In genomic region chr11:10412266-10412665, GRCh38 we compare ENCODE assay signal across 16 cellular contexts. TPM values are rescaled to one million over a fixed set of nuclear protein-coding genes. Genes with fewer than 3 reads are reported as not detected.
DNase-seq lines count a peak whose midpoint lies in the region; ATAC-seq, FAIRE-seq and TF ChIP-seq lines count a peak whose summit lies in the region.
"Had no signal": no experiment of that assay in that cellular context is flagged by ENCODE, and none has a peak within 500 bp of the region (broad histone marks: within the 10 kb centered on the region; RNA-seq: fewer than 3 reads in every experiment).

No MANE protein-coding gene starts in this region.

- H3K4me2 ChIP-seq in K562 (ENCODE audit: insufficient read depth, low read length) (no peak overlapping the region), smooth muscle cell (no peak overlapping the region)

- TF ChIP-seq RAD21 in K562 (CRISPR knock-in tag; conservative IDR thresholded peaks at IDR 0.05 in 1 of 2, IDR thresholded peaks at IDR 0.05 in 1 of 2), result no peak

- TF ChIP-seq CTCF in K562 (IDR thresholded peaks at IDR 0.05 in 2 of 3, conservative IDR thresholded peaks at IDR 0.05 in 1 of 3; ENCODE audit: insufficient read depth in 2 of 3, low read depth in 1 of 3, low read length in 3 of 3) (no peak), esophagus squamous epithelium (IDR thresholded peaks at IDR 0.05) (no peak), smooth muscle cell (IDR thresholded peaks at IDR 0.05; ENCODE audit: borderline replicate concordance, insufficient read depth, poor library complexity, severe bottlenecking) (no peak)

- no peaks in the 10 kb centered on the region for H3K27me3 ChIP-seq in K562 (ENCODE audit: control insufficient read depth in 2 of 2, insufficient read depth in 2 of 2, low read length in 2 of 2)
- H3K27me3 ChIP-seq in esophagus squamous epithelium, result no peaks in the 10 kb centered on the region
- H3K27me3 ChIP-seq in smooth muscle cell (ENCODE audit: low read depth), result no peaks in the 10 kb centered on the region
- no peaks in the 10 kb centered on the region for H3K27me3 ChIP-seq in MG63

- no peak overlapping the region for H3K27ac Mint-ChIP-seq in activated T-cell treated with anti-CD3 and anti-CD28 coated beads, Interleukin-2, amount 50 U/mL, for 72 hours
- H3K27ac Mint-ChIP-seq: CD4-positive, alpha-beta T cell; HFFc6 had no signal

- H3K36me3 ChIP-seq in K562 (ENCODE audit: control insufficient read depth, insufficient read depth, low read length), result no peaks in the 10 kb centered on the region
- no peaks in the 10 kb centered on the region for H3K36me3 ChIP-seq in esophagus squamous epithelium
- H3K36me3 ChIP-seq in smooth muscle cell (ENCODE audit: low read depth), result no peaks in the 10 kb centered on the region
- H3K36me3 ChIP-seq in MG63, result no peaks in the 10 kb centered on the region

- no peaks in the 10 kb centered on the region for H3K27me3 Mint-ChIP-seq in activated T-cell treated with anti-CD3 and anti-CD28 coated beads, Interleukin-2, amount 50 U/mL, for 4 hours (ENCODE audit: low read depth)
- peaks cover 27% of the 10 kb centered on the region for H3K27me3 Mint-ChIP-seq in activated T-cell treated with anti-CD3 and anti-CD28 coated beads, Interleukin-2, amount 50 U/mL, for 72 hours (ENCODE audit: low read depth)
- H3K27me3 Mint-ChIP-seq: CD4-positive, alpha-beta T cell had no signal

- BruUV-seq in K562 (replicated peaks; lab: Mats Ljungman, UMichigan), result no TSS peak

- intact Hi-C loops in K562 (cut with micrococcal nuclease) (loop anchor here (5.0 to 10.0 kb wide), 2 partner anchors 45 to 213 kb away; partner anchors contain the start of gene AMPD3), esophagus squamous epithelium (cut with DNase I) (loop anchor here (10.0 kb wide), 1 partner anchor 73 kb away; no protein-coding TSS in a partner anchor)

- no peaks in the 10 kb centered on the region for H3K36me3 Mint-ChIP-seq in activated T-cell treated with anti-CD3 and anti-CD28 coated beads, Interleukin-2, amount 50 U/mL, for 4 hours (ENCODE audit: insufficient read depth)
- H3K36me3 Mint-ChIP-seq in activated T-cell treated with anti-CD3 and anti-CD28 coated beads, Interleukin-2, amount 50 U/mL, for 72 hours (ENCODE audit: insufficient read depth in 2 of 2), result no peaks in the 10 kb centered on the region

- no peak for DNase-seq in activated T-cell treated with anti-CD3 and anti-CD28 coated beads, Interleukin-2, amount 50 U/mL, for 4 hours
- DNase-seq in activated T-cell treated with anti-CD3 and anti-CD28 coated beads, Interleukin-2, amount 50 U/mL, for 72 hours, result no peak
- DNase-seq in K562 (ENCODE audit: extremely low read depth in 1 of 4, low spot score in 3 of 4) (no peak), esophagus squamous epithelium (lab: John Stamatoyannopoulos, UW) (no peak), ecto neural progenitor cell (ENCODE audit: low spot score) (no peak), smooth muscle cell (lab: John Stamatoyannopoulos, UW; ENCODE audit: unreplicated experiment) (no peak), MG63 (no peak)
- DNase-seq: ACHN; C1 segment of cervical spinal cord; Calu3; CD4-positive, alpha-beta T cell; DMS 273 treated with DMSO at 0.1 percent for 48 hours; HCEC 1CT; HFFc6 had no signal

- ATAC-seq in activated T-cell treated with anti-CD3 and anti-CD28 coated beads, Interleukin-2, amount 50 U/mL, for 4 hours, result no peak
- no peak for ATAC-seq in activated T-cell treated with anti-CD3 and anti-CD28 coated beads, Interleukin-2, amount 50 U/mL, for 72 hours (replicated peaks in 1 of 2)
- no peak for ATAC-seq in K562

- H3K4me1 ChIP-seq in K562 (replicated peaks in 1 of 2; ENCODE audit: control insufficient read depth in 2 of 2, insufficient read depth in 2 of 2, low read length in 2 of 2), result peaks cover 16 to 20% of the 10 kb centered on the region in 2 experiments; a peak in 3 of 5 replicates
- H3K4me1 ChIP-seq in esophagus squamous epithelium, result peaks cover 6 to 71% (median 10%) of the 10 kb centered on the region in 3 donors
- H3K4me1 ChIP-seq in smooth muscle cell (ENCODE audit: low read depth), result no peaks in the 10 kb centered on the region

- no peaks in the 10 kb centered on the region for H3K9me1 ChIP-seq in K562 (ENCODE audit: control insufficient read depth, insufficient read depth, low read length)

- no peak for TF ChIP-seq EP300 in K562 (IDR thresholded peaks at IDR 0.05; ENCODE audit: low read length)

- H3K9me3 Mint-ChIP-seq in activated T-cell treated with anti-CD3 and anti-CD28 coated beads, Interleukin-2, amount 50 U/mL, for 4 hours, result no peaks in the 10 kb centered on the region
- H3K9me3 Mint-ChIP-seq in activated T-cell treated with anti-CD3 and anti-CD28 coated beads, Interleukin-2, amount 50 U/mL, for 72 hours, result no peaks in the 10 kb centered on the region
- H3K9me3 Mint-ChIP-seq: CD4-positive, alpha-beta T cell; HFFc6 had no signal

- H3K9me3 ChIP-seq in K562 (replicated peaks; ENCODE audit: control insufficient read depth, insufficient read depth, low read depth, low read length), result no peaks in the 10 kb centered on the region
- no peaks in the 10 kb centered on the region for H3K9me3 ChIP-seq in esophagus squamous epithelium
- no peaks in the 10 kb centered on the region for H3K9me3 ChIP-seq in smooth muscle cell (replicated peaks; ENCODE audit: low read depth)
- no peaks in the 10 kb centered on the region for H3K9me3 ChIP-seq in MG63

- H4K20me1 ChIP-seq in K562 (replicated peaks; ENCODE audit: control insufficient read depth, insufficient read depth, low read length) (no peaks in the 10 kb centered on the region), smooth muscle cell (ENCODE audit: low read depth) (no peaks in the 10 kb centered on the region)

- FAIRE-seq in K562 (lab: Jason Lieb, UNC), result no peak
- FAIRE-seq: GM18507, HTR-8/SVneo had no signal

- WGBS in K562 (ENCODE audit: insufficient coverage, low coverage, missing lambda C conversion rate), result 28% methylated on average over 3 of the region's 3 CpGs
- 63 to 86% methylated on average over 3 of the region's 3 CpGs for WGBS in esophagus squamous epithelium, 2 donors
- 90% methylated on average over 3 of the region's 3 CpGs for WGBS in smooth muscle cell (ENCODE audit: low lambda C conversion rate)

- TF ChIP-seq POLR2A in K562 (conservative IDR thresholded peaks at IDR 0.05) (no peak), esophagus squamous epithelium (IDR thresholded peaks at IDR 0.05) (no peak)

- H3K79me2 ChIP-seq in K562 (ENCODE audit: control insufficient read depth, insufficient read depth, low read length) (no peaks in the 10 kb centered on the region), smooth muscle cell (ENCODE audit: low read depth) (no peaks in the 10 kb centered on the region)

- peak overlapping the region; percentile 5 for H3K4me3 Mint-ChIP-seq in activated T-cell treated with anti-CD3 and anti-CD28 coated beads, Interleukin-2, amount 50 U/mL, for 4 hours
- H3K4me3 Mint-ChIP-seq in activated T-cell treated with anti-CD3 and anti-CD28 coated beads, Interleukin-2, amount 50 U/mL, for 72 hours, result no peak overlapping the region
- H3K4me3 Mint-ChIP-seq: CD4-positive, alpha-beta T cell; HFFc6 had no signal

- POLR2A ChIA-PET in K562 (lab: Yijun Ruan, JAX), result no interaction called here

- peaks cover 42% of the 10 kb centered on the region for H3K4me1 Mint-ChIP-seq in activated T-cell treated with anti-CD3 and anti-CD28 coated beads, Interleukin-2, amount 50 U/mL, for 4 hours (ENCODE audit: low read depth)
- H3K4me1 Mint-ChIP-seq in activated T-cell treated with anti-CD3 and anti-CD28 coated beads, Interleukin-2, amount 50 U/mL, for 72 hours (ENCODE audit: low read depth), result peaks cover 32% of the 10 kb centered on the region

- H3K4me3 ChIP-seq in K562 (no peak overlapping the region), esophagus squamous epithelium (no peak overlapping the region), smooth muscle cell (no peak overlapping the region), MG63 (no peak overlapping the region)

- H2AFZ ChIP-seq in K562 (ENCODE audit: low read depth, low read length) (no peak overlapping the region), smooth muscle cell (ENCODE audit: low read depth) (no peak overlapping the region)

- in situ Hi-C loops in K562 (cut with MboI), result no loop called here

- H3F3A ChIP-seq in smooth muscle cell (ENCODE audit: low read depth), result no peaks in the 10 kb centered on the region

- no peak overlapping the region for H3K27ac ChIP-seq in K562 (ENCODE audit: extremely low read depth, low read depth, low read length)
- H3K27ac ChIP-seq in esophagus squamous epithelium, result peak overlapping the region; percentile 28 to 74 (median 59)
- H3K27ac ChIP-seq in smooth muscle cell (ENCODE audit: low read depth), result no peak overlapping the region

- H3K9ac ChIP-seq in K562 (ENCODE audit: insufficient read depth in 1 of 2, low read depth in 2 of 2, low read length in 2 of 2) (no peak overlapping the region), smooth muscle cell (ENCODE audit: low read depth) (no peak overlapping the region)

- CTCF ChIA-PET in K562 (lab: Yijun Ruan, JAX; ENCODE audit: low intra/inter-chr PET ratio), result interaction anchor here (0.6 to 3.0 kb wide), 2 partner anchors 28 to 323 kb away, joined by 3 to 17 read pairs; no protein-coding TSS in a partner anchor

RNA-seq across cellular contexts. Expression of gene AMPD3, which starts 42.8 kb away (rescaled TPM):
- total RNA-seq in activated T-cell treated with anti-CD3 and anti-CD28 coated beads, Interleukin-2, amount 50 U/mL, for 4 hours, result 10 to 100 TPM in 1 of 3 donors, 1 to 10 TPM in 2; 7.9 to 11.2 (median 9.0) TPM
- total RNA-seq in activated T-cell treated with anti-CD3 and anti-CD28 coated beads, Interleukin-2, amount 50 U/mL, for 72 hours, result 10 to 100 TPM; 21.6 to 28.8 TPM
- total RNA-seq in K562 (2011; cell fraction: chromatin; rRNA removed; ENCODE audit: low replicate concordance), result 55.3 and 77.7 TPM in 2 replicates
- 41.2 and 45.5 TPM in 2 replicates for total RNA-seq in K562 (2011; cell fraction: nucleolus; rRNA removed)
- 42.5 and 52.8 TPM in 2 replicates for total RNA-seq in K562 (2011; cell fraction: nucleoplasm; rRNA removed)
- total RNA-seq in K562 (2014; rRNA removed) (11.2 and 14.2 TPM in 2 replicates), K562 (2014; rRNA removed; fragmentation: Illumina TruSeq; extraction: Trizol) (7.1 and 7.8 TPM in 2 replicates), K562 (2015; rRNA removed; fragmentation: Illumina TruSeq; extraction: Trizol) (6.1 and 7.2 TPM in 2 replicates), K562 (2021) (17.3 and 17.9 TPM in 2 replicates), esophagus squamous epithelium (10 to 100 TPM in 2 of 4 donors, 1 to 10 TPM in 2; 8.7 to 15.2 (median 9.8) TPM), smooth muscle cell (3.6 and 3.9 TPM in 2 replicates)
- polyA plus RNA-seq in K562 (2011; rRNA removed) (22.2 and 23.6 TPM in 2 replicates), K562 (2014; fragmentation: Illumina TruSeq; extraction: Trizol) (15.3 and 19.7 TPM in 2 replicates), K562 (2014; fragmentation: Nextera tagmentation; extraction: Ambion mirVana) (1 to 10 TPM; 4.4 to 6.0 TPM), K562 (2014; rRNA removed) (12.8 and 13.4 TPM in 2 replicates), smooth muscle cell (0.67 and 2.1 TPM in 2 replicates)
- 17.5 and 39.4 TPM in 2 replicates for polyA plus RNA-seq in K562 (2011; cell fraction: cytosol; rRNA removed)
- 47.3 and 74.7 TPM in 2 replicates for polyA plus RNA-seq in K562 (2011; cell fraction: nucleus; rRNA removed)
- polyA plus RNA-seq in K562 (2012), result 10.7 and 13.0 TPM in 2 replicates
- 13.6 and 15.4 TPM in 2 replicates for polyA minus RNA-seq in K562 (2011; rRNA and poly(A)+ RNA removed)
- polyA minus RNA-seq in K562 (2011; cell fraction: cytosol; rRNA and poly(A)+ RNA removed), result 12.5 and 18.0 TPM in 2 replicates
- 30.7 and 31.7 TPM in 2 replicates for polyA minus RNA-seq in K562 (2011; cell fraction: nucleus; rRNA and poly(A)+ RNA removed)
- 1.6 and 4.9 TPM in 2 replicates for total RNA-seq in MG63 (2014; rRNA removed; shearing (Covaris generic); ENCODE audit: low replicate concordance)

Comparison
In these comparisons a context has a peak if more than half of its experiments do, and no peak if none do; other contexts are left out.
1. H3K27ac ChIP-seq: peak in esophagus squamous epithelium (4 of 4); none in K562 (single experiment) and smooth muscle cell (single experiment).